Comparison of ENCODE assay signal across 16 cellular contexts in the genomic region with DNA sequence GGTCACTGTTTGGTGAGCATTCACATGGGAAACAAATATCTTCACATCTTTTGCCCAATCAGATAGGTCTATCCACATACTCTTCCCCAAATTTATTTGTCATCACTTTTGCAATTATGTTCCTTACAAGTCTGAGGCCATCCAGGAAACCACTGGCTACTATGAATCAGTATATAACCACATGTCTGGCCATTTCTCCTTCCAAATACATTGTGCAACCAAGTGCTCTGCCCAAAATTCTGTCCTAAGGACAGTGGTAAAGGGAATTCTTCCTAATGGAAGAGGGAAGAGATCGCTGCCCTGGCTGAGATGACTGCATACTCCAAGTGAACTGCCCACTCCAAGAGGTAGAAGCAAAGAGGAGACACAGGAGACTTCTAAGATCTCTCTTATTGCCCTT.
DNase-seq lines count a peak whose midpoint lies in the region; ATAC-seq and TF ChIP-seq lines count a peak whose summit lies in the region.
"Had no signal": no experiment of that assay in that cellular context is flagged by ENCODE, and none has a peak within 500 bp of the region (broad histone marks: within the 10 kb centered on the region; RNA-seq: fewer than 3 reads in every experiment).

No MANE protein-coding gene starts in this region.

- TF ChIP-seq CTCF in body of pancreas (IDR thresholded peaks at IDR 0.05) (no peak), GM10266 (IDR thresholded peaks at IDR 0.05; ENCODE audit: control insufficient read depth, insufficient read depth, low read depth, missing control alignments) (no peak)

- no peak overlapping the region for H3K27ac Mint-ChIP-seq in activated CD4-positive, alpha-beta memory T cell treated with anti-CD3 and anti-CD28 coated beads, Interleukin-2, amount 10 ng/mL, durations not matched to agents 7 days and 5 days
- H3K27ac Mint-ChIP-seq: activated naive CD8-positive, alpha-beta T cell had no signal

- no peak overlapping the region for H3K27ac ChIP-seq in body of pancreas
- H3K27ac ChIP-seq: right lobe of liver, thoracic aorta had no signal

- CTCF ChIA-PET in activated CD4-positive, alpha-beta memory T cell treated with anti-CD3 and anti-CD28 coated beads, Interleukin-2, amount 10 ng/mL, durations not matched to agents 7 days and 5 days (lab: Charles Lee), result no interaction called here

- H3K9me3 Mint-ChIP-seq in activated CD4-positive, alpha-beta memory T cell treated with anti-CD3 and anti-CD28 coated beads, Interleukin-2, amount 10 ng/mL, durations not matched to agents 7 days and 5 days, result no peaks in the 10 kb centered on the region

- H3K36me3 Mint-ChIP-seq in activated CD4-positive, alpha-beta memory T cell treated with anti-CD3 and anti-CD28 coated beads, Interleukin-2, amount 10 ng/mL, durations not matched to agents 7 days and 5 days (ENCODE audit: low read depth), result no peaks in the 10 kb centered on the region
- H3K36me3 Mint-ChIP-seq: activated naive CD8-positive, alpha-beta T cell had no signal

- 85 to 92% methylated on average over 1 of the region's 1 CpG for WGBS in body of pancreas, 2 donors

- no peak for TF ChIP-seq POLR2A in body of pancreas (IDR thresholded peaks at IDR 0.05)

- ATAC-seq in left cardiac atrium (peak; percentile 55 to 61), Right ventricle myocardium superior (ENCODE audit: poor library complexity) (no peak), body of pancreas (peak; percentile 36)
- ATAC-seq: right lobe of liver had no signal

- no peak overlapping the region for H3K4me3 ChIP-seq in body of pancreas
- H3K4me3 ChIP-seq: right lobe of liver, thoracic aorta had no signal

- H3K4me1 Mint-ChIP-seq in activated CD4-positive, alpha-beta memory T cell treated with anti-CD3 and anti-CD28 coated beads, Interleukin-2, amount 10 ng/mL, durations not matched to agents 7 days and 5 days, result peaks cover 5% of the 10 kb centered on the region

- H3K36me3 ChIP-seq in body of pancreas (replicated peaks in 1 of 2; ENCODE audit: insufficient read depth in 1 of 2, low read depth in 2 of 2), result no peaks in the 10 kb centered on the region
- H3K36me3 ChIP-seq: right lobe of liver, thoracic aorta had no signal

- no peaks in the 10 kb centered on the region for H3K9me3 ChIP-seq in body of pancreas
- H3K9me3 ChIP-seq: right lobe of liver, thoracic aorta had no signal

- intact Hi-C loops in left cardiac atrium (cut with DNase I), result no loop called here
- intact Hi-C loops in Right ventricle myocardium superior (cut with DNase I), result no loop called here
- intact Hi-C loops in body of pancreas (cut with DNase I), result no loop called here

- H3K4me1 ChIP-seq in body of pancreas, result peaks cover 39% of the 10 kb centered on the region
- H3K4me1 ChIP-seq: right lobe of liver had no signal

- no peaks in the 10 kb centered on the region for H3K27me3 Mint-ChIP-seq in activated CD4-positive, alpha-beta memory T cell treated with anti-CD3 and anti-CD28 coated beads, Interleukin-2, amount 10 ng/mL, durations not matched to agents 7 days and 5 days
- H3K27me3 Mint-ChIP-seq: activated naive CD8-positive, alpha-beta T cell had no signal

- POLR2A ChIA-PET in activated CD4-positive, alpha-beta memory T cell treated with anti-CD3 and anti-CD28 coated beads, Interleukin-2, amount 10 ng/mL, durations not matched to agents 7 days and 5 days (lab: Charles Lee), result no interaction called here

- DNase-seq in left cardiac atrium (no peak), Right ventricle myocardium superior (no peak), body of pancreas (peak in 2 of 4 donors; percentile 12 to 48), kidney tubule cell (ENCODE audit: low spot score) (peak; percentile 56), GM10266 (ENCODE audit: extremely low spot score) (no peak), COLO668 (lab: John Stamatoyannopoulos, UW; ENCODE audit: unreplicated experiment) (no peak), C1 segment of cervical spinal cord (lab: John Stamatoyannopoulos, UW) (no peak)
- DNase-seq in activated CD4-positive, alpha-beta memory T cell treated with anti-CD3 and anti-CD28 coated beads, Interleukin-2, amount 10 ng/mL, durations not matched to agents 7 days and 5 days, result no peak
- DNase-seq: DND-41; effector CD4-positive, alpha-beta T cell; Karpas-422; right lobe of liver; RPMI8226; T1000 had no signal

- H3K27me3 ChIP-seq in body of pancreas, result no peaks in the 10 kb centered on the region
- H3K27me3 ChIP-seq: right lobe of liver had no signal

- no peak overlapping the region for H3K4me3 Mint-ChIP-seq in activated CD4-positive, alpha-beta memory T cell treated with anti-CD3 and anti-CD28 coated beads, Interleukin-2, amount 10 ng/mL, durations not matched to agents 7 days and 5 days
- H3K4me3 Mint-ChIP-seq: activated naive CD8-positive, alpha-beta T cell had no signal
